Comparison of ENCODE assay signal across 14 cellular contexts in the genomic region with DNA sequence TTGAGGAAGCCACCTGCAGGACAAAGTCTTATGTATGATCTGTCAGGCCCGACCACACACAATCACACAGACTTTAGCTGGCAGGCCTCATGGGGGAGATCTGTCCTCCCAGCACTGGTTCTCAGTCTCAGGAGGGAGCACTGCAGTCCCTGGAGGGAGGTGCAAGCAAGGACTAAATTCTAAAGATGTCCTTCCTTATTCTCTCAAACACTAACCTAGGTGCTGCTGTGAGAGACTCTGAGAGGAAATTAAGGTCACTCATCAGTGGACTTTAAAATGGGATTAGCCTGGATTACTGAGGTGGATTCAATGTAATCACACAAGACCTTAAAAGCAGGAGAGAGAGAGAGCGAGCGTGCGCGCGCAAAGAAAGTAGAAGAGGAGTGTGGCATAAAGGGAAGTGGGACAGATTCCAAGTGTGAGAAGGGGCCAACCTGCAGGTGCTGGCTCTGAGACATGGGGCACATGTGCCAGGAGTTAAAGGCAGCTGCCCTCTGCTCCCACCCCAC. TPM values are rescaled to one million over a fixed set of nuclear protein-coding genes. Genes with fewer than 3 reads are reported as not detected.
A peak's percentile ranks its signal among the peaks of the same experiment; 100 is the strongest.
DNase-seq lines count a peak whose midpoint lies in the region; ATAC-seq, FAIRE-seq and TF ChIP-seq lines count a peak whose summit lies in the region.
"Had no signal": no experiment of that assay in that cellular context is flagged by ENCODE, and none has a peak within 500 bp of the region (broad histone marks: within the 10 kb centered on the region; RNA-seq: fewer than 3 reads in every experiment).

No MANE protein-coding gene starts in this region.

- SMC1A ChIA-PET in GM12878 (lab: Charles Lee; ENCODE audit: uncharacterized antibody, unreplicated experiment) = interaction anchor here (0.6 to 2.0 kb wide), 9 partner anchors 7 to 229 kb away, joined by 3 to 14 read pairs (median 4); no protein-coding TSS in a partner anchor

- H3K27ac Mint-ChIP-seq in activated CD4-positive, alpha-beta memory T cell treated with anti-CD3 and anti-CD28 coated beads, Interleukin-2, amount 10 ng/mL, durations not matched to agents 7 days and 5 days = peak overlapping the region; percentile 12
- no peak overlapping the region for H3K27ac Mint-ChIP-seq in activated CD4-positive, alpha-beta memory T cell treated with anti-CD3 and anti-CD28 coated beads for 36 hours
- H3K27ac Mint-ChIP-seq in stimulated activated memory B cell treated with anti-CD40 and anti-IgM and Interleukin-4, amounts not matched to agents 10 μg/mL and 1 μg/mL and 100 μg/mL, for 72 hours = peak overlapping the region; percentile 71

- no peaks in the 10 kb centered on the region for H3K9me3 Mint-ChIP-seq in activated CD4-positive, alpha-beta memory T cell treated with anti-CD3 and anti-CD28 coated beads, Interleukin-2, amount 10 ng/mL, durations not matched to agents 7 days and 5 days
- no peaks in the 10 kb centered on the region for H3K9me3 Mint-ChIP-seq in activated CD4-positive, alpha-beta memory T cell treated with anti-CD3 and anti-CD28 coated beads for 36 hours
- no peaks in the 10 kb centered on the region for H3K9me3 Mint-ChIP-seq in stimulated activated memory B cell treated with anti-CD40 and anti-IgM and Interleukin-4, amounts not matched to agents 10 μg/mL and 1 μg/mL and 100 μg/mL, for 72 hours

- H3K4me1 ChIP-seq in GM12878 (ENCODE audit: control insufficient read depth, insufficient read depth, low read length) = peaks cover 13% of the 10 kb centered on the region

- H3K36me3 Mint-ChIP-seq in activated CD4-positive, alpha-beta memory T cell treated with anti-CD3 and anti-CD28 coated beads, Interleukin-2, amount 10 ng/mL, durations not matched to agents 7 days and 5 days (ENCODE audit: low read depth) = peaks cover 32% of the 10 kb centered on the region
- H3K36me3 Mint-ChIP-seq in activated CD4-positive, alpha-beta memory T cell treated with anti-CD3 and anti-CD28 coated beads for 36 hours = peaks cover 7% of the 10 kb centered on the region
- peaks cover 11% of the 10 kb centered on the region for H3K36me3 Mint-ChIP-seq in stimulated activated memory B cell treated with anti-CD40 and anti-IgM and Interleukin-4, amounts not matched to agents 10 μg/mL and 1 μg/mL and 100 μg/mL, for 72 hours

- no peaks in the 10 kb centered on the region for H3K27me3 Mint-ChIP-seq in activated CD4-positive, alpha-beta memory T cell treated with anti-CD3 and anti-CD28 coated beads, Interleukin-2, amount 10 ng/mL, durations not matched to agents 7 days and 5 days
- H3K27me3 Mint-ChIP-seq in activated CD4-positive, alpha-beta memory T cell treated with anti-CD3 and anti-CD28 coated beads for 36 hours = no peaks in the 10 kb centered on the region
- no peaks in the 10 kb centered on the region for H3K27me3 Mint-ChIP-seq in stimulated activated memory B cell treated with anti-CD40 and anti-IgM and Interleukin-4, amounts not matched to agents 10 μg/mL and 1 μg/mL and 100 μg/mL, for 72 hours

- no peak for TF ChIP-seq EP300 in GM12878 (IDR thresholded peaks at IDR 0.05; ENCODE audit: borderline replicate concordance in 1 of 2, control insufficient read depth in 1 of 2, low read depth in 2 of 2, low read length in 2 of 2)

- no peaks in the 10 kb centered on the region for H3K27me3 ChIP-seq in GM12878 (replicated peaks in 1 of 2; ENCODE audit: control insufficient read depth in 2 of 2, insufficient read depth in 2 of 2, low read length in 1 of 2)
- H3K27me3 ChIP-seq: body of pancreas had no signal

- peak overlapping the region; percentile 65 for H3K27ac ChIP-seq in GM12878 (ENCODE audit: control insufficient read depth, insufficient read depth)
- H3K27ac ChIP-seq: body of pancreas had no signal

- H3K9me3 ChIP-seq in GM12878 (replicated peaks; ENCODE audit: control insufficient read depth, insufficient read depth, low read length) = no peaks in the 10 kb centered on the region; the same call in 2 of the 3 replicates
- H3K9me3 ChIP-seq: body of pancreas had no signal

- POLR2A ChIA-PET in activated CD4-positive, alpha-beta memory T cell treated with anti-CD3 and anti-CD28 coated beads, Interleukin-2, amount 10 ng/mL, durations not matched to agents 7 days and 5 days (lab: Charles Lee) = no interaction called here
- POLR2A ChIA-PET in activated CD4-positive, alpha-beta memory T cell treated with anti-CD3 and anti-CD28 coated beads for 36 hours (lab: Charles Lee) = no interaction called here
- POLR2A ChIA-PET in GM12878 (lab: Charles Lee) = interaction anchor here (0.6 to 1.5 kb wide), 4 partner anchors 11 to 1129 kb away, joined by 3 to 5 read pairs (median 4); no protein-coding TSS in a partner anchor

- peaks cover 0 to 6% of the 10 kb centered on the region in 2 experiments; a peak in 2 of 4 replicates for H3K36me3 ChIP-seq in GM12878 (ENCODE audit: control insufficient read depth in 2 of 2, insufficient read depth in 2 of 2, low read length in 1 of 2)

- H3K4me3 ChIP-seq in GM12878 = peak overlapping the region; percentile 28; the same call in 1 of the 2 replicates
- H3K4me3 ChIP-seq: body of pancreas had no signal

- RAD21 ChIA-PET in GM12878 (lab: Charles Lee; ENCODE audit: unreplicated experiment) = interaction anchor here (0.6 to 1.7 kb wide), 14 partner anchors 9 to 859 kb away, joined by 3 to 10 read pairs (median 3); a partner anchor contains a TSS

- ATAC-seq in HG03135 (IDR thresholded peaks at IDR 0.05; ENCODE audit: unreplicated experiment) = peak; percentile 67
- ATAC-seq in GM12878 = peak; percentile 96
- peak; percentile 94 for ATAC-seq in stimulated activated memory B cell treated with anti-CD40 and anti-IgM and Interleukin-4, amounts not matched to agents 10 μg/mL and 1 μg/mL and 100 μg/mL, for 72 hours
- ATAC-seq: body of pancreas had no signal

- peaks cover 27% of the 10 kb centered on the region for H3K79me2 ChIP-seq in GM12878 (ENCODE audit: control insufficient read depth, insufficient read depth, low read length)

- peak overlapping the region; percentile 80 for H2AFZ ChIP-seq in GM12878 (ENCODE audit: control insufficient read depth, low read depth, low read length)

- peak overlapping the region; percentile 62 for H3K4me2 ChIP-seq in GM12878 (ENCODE audit: control insufficient read depth, insufficient read depth)

- TF ChIP-seq RAD21 in GM12878 (IDR thresholded peaks at IDR 0.05; ENCODE audit: insufficient read depth, low read depth, low read length) = no peak

- CTCF ChIA-PET in activated CD4-positive, alpha-beta memory T cell treated with anti-CD3 and anti-CD28 coated beads, Interleukin-2, amount 10 ng/mL, durations not matched to agents 7 days and 5 days (lab: Charles Lee) = interaction anchor here (0.8 kb wide), 1 partner anchor 80 kb away, joined by 3 read pairs; no protein-coding TSS in a partner anchor
- CTCF ChIA-PET in activated CD4-positive, alpha-beta memory T cell treated with anti-CD3 and anti-CD28 coated beads for 36 hours (lab: Charles Lee) = no interaction called here
- CTCF ChIA-PET in GM12878 (lab: Yijun Ruan, JAX) = interaction anchor here (0.9 to 2.4 kb wide), 9 partner anchors 9 to 311 kb away, joined by 3 to 8 read pairs (median 3); a partner anchor contains a TSS

- TF ChIP-seq CTCF in GM12878 (IDR thresholded peaks at IDR 0.05 in 2 of 3, conservative IDR thresholded peaks at IDR 0.05 in 1 of 3; ENCODE audit: control insufficient read depth in 2 of 3, extremely low read depth in 1 of 3, insufficient read depth in 1 of 3, low read depth in 3 of 3, low read length in 3 of 3) = peak in 2 of 3 experiments; percentile 12 to 18; a peak in 2 of 6 replicates

- FAIRE-seq in GM12878 (lab: Jason Lieb, UNC) = no peak

- peak overlapping the region; percentile 58 for H3K9ac ChIP-seq in GM12878 (ENCODE audit: control insufficient read depth, insufficient read depth, low read length)

- intact Hi-C loops in activated CD4-positive, alpha-beta memory T cell treated with anti-CD3 and anti-CD28 coated beads for 36 hours (cut with micrococcal nuclease) = no loop called here
- intact Hi-C loops in GM12878 (cut with micrococcal nuclease; ENCODE audit: unreplicated experiment) = no loop called here

- peaks cover 16% of the 10 kb centered on the region for H3K4me1 Mint-ChIP-seq in activated CD4-positive, alpha-beta memory T cell treated with anti-CD3 and anti-CD28 coated beads, Interleukin-2, amount 10 ng/mL, durations not matched to agents 7 days and 5 days
- peaks cover 10% of the 10 kb centered on the region for H3K4me1 Mint-ChIP-seq in activated CD4-positive, alpha-beta memory T cell treated with anti-CD3 and anti-CD28 coated beads for 36 hours (ENCODE audit: low read depth)
- H3K4me1 Mint-ChIP-seq in stimulated activated memory B cell treated with anti-CD40 and anti-IgM and Interleukin-4, amounts not matched to agents 10 μg/mL and 1 μg/mL and 100 μg/mL, for 72 hours = peaks cover 31% of the 10 kb centered on the region

- no peaks in the 10 kb centered on the region for H4K20me1 ChIP-seq in GM12878 (ENCODE audit: control insufficient read depth, insufficient read depth)

- no peak for DNase-seq in activated CD4-positive, alpha-beta memory T cell treated with anti-CD3 and anti-CD28 coated beads, Interleukin-2, amount 10 ng/mL, durations not matched to agents 7 days and 5 days
- DNase-seq in activated CD4-positive, alpha-beta memory T cell treated with anti-CD3 and anti-CD28 coated beads for 36 hours = no peak
- DNase-seq in GM12878 (ENCODE audit: low read depth, low spot score) = peak; percentile 59
- DNase-seq in erythroblast (lab: John Stamatoyannopoulos, UW) = no peak
- no peak for DNase-seq in GF-D8 (lab: John Stamatoyannopoulos, UW)
- DNase-seq in activated naive CD4-positive, alpha-beta T cell treated with Interleukin-2 at 50 U/mL for 16 hours = no peak
- DNase-seq: activated CD4-positive, alpha-beta T cell treated with anti-CD3 and anti-CD28 coated beads for 1 hour; foreskin melanocyte; RPMI8226 had no signal

- in situ Hi-C loops in GM12878 (cut with MboI) = no loop called here

- no TSS peak for BruUV-seq in GM12878 (replicated peaks; lab: Mats Ljungman, UMichigan)

- TF ChIP-seq POLR2A in GM12878 (IDR thresholded peaks at IDR 0.05; ENCODE audit: low read depth, low read length) (no peak), erythroblast (IDR thresholded peaks at IDR 0.05; ENCODE audit: low read length) (no peak)

- no peak overlapping the region for H3K4me3 Mint-ChIP-seq in activated CD4-positive, alpha-beta memory T cell treated with anti-CD3 and anti-CD28 coated beads, Interleukin-2, amount 10 ng/mL, durations not matched to agents 7 days and 5 days
- no peak overlapping the region for H3K4me3 Mint-ChIP-seq in activated CD4-positive, alpha-beta memory T cell treated with anti-CD3 and anti-CD28 coated beads for 36 hours
- peak overlapping the region; percentile 4 for H3K4me3 Mint-ChIP-seq in stimulated activated memory B cell treated with anti-CD40 and anti-IgM and Interleukin-4, amounts not matched to agents 10 μg/mL and 1 μg/mL and 100 μg/mL, for 72 hours

- WGBS in GM12878 (ENCODE audit: insufficient coverage, insufficient replicate concordance, low lambda C conversion rate, missing lambda C conversion rate) = 81% methylated on average over 6 of the region's 6 CpGs

RNA-seq across cellular contexts. Expression of a gene that starts 14.3 kb away (rescaled TPM):
- 100 to 1,000 TPM; 105 to 110 TPM for total RNA-seq in activated CD4-positive, alpha-beta memory T cell treated with anti-CD3 and anti-CD28 coated beads, Interleukin-2, amount 10 ng/mL, durations not matched to agents 7 days and 5 days
- 100 to 1,000 TPM; 132 to 133 TPM for total RNA-seq in activated CD4-positive, alpha-beta memory T cell treated with anti-CD3 and anti-CD28 coated beads for 36 hours
- 24.1 and 24.9 TPM in 2 replicates for total RNA-seq in GM12878 (2013; cell fraction: nucleolus; rRNA removed)
- 151 and 203 TPM in 2 replicates for total RNA-seq in GM12878 (2014; rRNA removed)
- 166 and 174 TPM in 2 replicates for total RNA-seq in GM12878 (2014; rRNA removed; fragmentation: Illumina TruSeq; extraction: Trizol)
- total RNA-seq in GM12878 (2021) = 108 and 110 TPM in 2 replicates
- polyA plus RNA-seq in GM12878 (2011; ENCODE audit: low read depth) = 42.7 TPM
- polyA plus RNA-seq in GM12878 (2011; rRNA removed) = 148 and 215 TPM in 2 replicates
- 52.7 and 61.1 TPM in 2 replicates for polyA plus RNA-seq in GM12878 (2011; cell fraction: cytosol; rRNA removed)
- 31.3 and 31.4 TPM in 2 replicates for polyA plus RNA-seq in GM12878 (2011; cell fraction: nucleus; rRNA removed)
- 68.3 and 89.5 TPM in 2 replicates for polyA plus RNA-seq in GM12878 (2012)
- 190 and 242 TPM in 2 replicates for polyA plus RNA-seq in GM12878 (2014; fragmentation: Illumina TruSeq; extraction: Trizol)
- polyA plus RNA-seq in GM12878 (2014; fragmentation: Nextera tagmentation; extraction: Ambion mirVana) = 100 to 1,000 TPM; 105 to 133 TPM
- 116 and 141 TPM in 2 replicates for polyA plus RNA-seq in GM12878 (2014; rRNA removed)
- polyA plus RNA-seq in GM12878 (2016; fragmentation: Nextera tagmentation; extraction: Ambion mirVana) = 100 to 1,000 TPM; 207 to 227 TPM
- 35.1 and 45.9 TPM in 2 replicates for polyA minus RNA-seq in GM12878 (2011; rRNA and poly(A)+ RNA removed)
- polyA minus RNA-seq in GM12878 (2011; cell fraction: cytosol; rRNA and poly(A)+ RNA removed) = 21.7 and 27.4 TPM in 2 replicates
- 6.3 and 8.4 TPM in 2 replicates for polyA minus RNA-seq in GM12878 (2011; cell fraction: nucleus; rRNA and poly(A)+ RNA removed)

RNA-seq across cellular contexts. Expression of a gene that starts 26.5 kb away (rescaled TPM):
- under 1 TPM; 0.03 to 0.05 TPM for total RNA-seq in activated CD4-positive, alpha-beta memory T cell treated with anti-CD3 and anti-CD28 coated beads, Interleukin-2, amount 10 ng/mL, durations not matched to agents 7 days and 5 days
- total RNA-seq in activated CD4-positive, alpha-beta memory T cell treated with anti-CD3 and anti-CD28 coated beads for 36 hours = under 1 TPM; 0.02 to 0.22 TPM
- 0.02 and 0.10 TPM in 2 replicates for total RNA-seq in GM12878 (2013; cell fraction: nucleolus; rRNA removed)
- total RNA-seq in GM12878 (2014; rRNA removed) = 0.11 and 0.34 TPM in 2 replicates
- total RNA-seq in GM12878 (2014; rRNA removed; fragmentation: Illumina TruSeq; extraction: Trizol) = 0.18 and 0.31 TPM in 2 replicates
- 0.11 and 0.21 TPM in 2 replicates for total RNA-seq in GM12878 (2021)
- 0.08 TPM for polyA plus RNA-seq in GM12878 (2011; ENCODE audit: low read depth)
- not detected in 2 replicates for polyA plus RNA-seq in GM12878 (2011; rRNA removed)
- not detected in 2 replicates for polyA plus RNA-seq in GM12878 (2011; cell fraction: cytosol; rRNA removed)
- not detected in 2 replicates for polyA plus RNA-seq in GM12878 (2011; cell fraction: nucleus; rRNA removed)
- polyA plus RNA-seq in GM12878 (2012) = 0.14 and 0.65 TPM in 2 replicates
- 0.10 and 0.14 TPM in 2 replicates for polyA plus RNA-seq in GM12878 (2014; fragmentation: Illumina TruSeq; extraction: Trizol)
- under 1 TPM; 0.02 to 0.04 TPM for polyA plus RNA-seq in GM12878 (2014; fragmentation: Nextera tagmentation; extraction: Ambion mirVana)
- 0.05 TPM in 2 replicates for polyA plus RNA-seq in GM12878 (2014; rRNA removed)
- not detected for polyA plus RNA-seq in GM12878 (2016; fragmentation: Nextera tagmentation; extraction: Ambion mirVana)
- not detected in 2 replicates for polyA minus RNA-seq in GM12878 (2011; rRNA and poly(A)+ RNA removed)
- not detected in 2 replicates for polyA minus RNA-seq in GM12878 (2011; cell fraction: cytosol; rRNA and poly(A)+ RNA removed)
- polyA minus RNA-seq in GM12878 (2011; cell fraction: nucleus; rRNA and poly(A)+ RNA removed) = not detected in 2 replicates
- total RNA-seq: body of pancreas, M059J had no signal
- polyA plus RNA-seq: AG04450 had no signal

RNA-seq across cellular contexts. Expression of a gene that starts 48.9 kb away (rescaled TPM):
- 10 to 100 TPM; 14.7 to 16.1 TPM for total RNA-seq in activated CD4-positive, alpha-beta memory T cell treated with anti-CD3 and anti-CD28 coated beads, Interleukin-2, amount 10 ng/mL, durations not matched to agents 7 days and 5 days
- total RNA-seq in activated CD4-positive, alpha-beta memory T cell treated with anti-CD3 and anti-CD28 coated beads for 36 hours = 10 to 100 TPM; 14.4 to 14.6 TPM
- 51.4 and 52.9 TPM in 2 replicates for total RNA-seq in GM12878 (2013; cell fraction: nucleolus; rRNA removed)
- 5.1 and 5.3 TPM in 2 replicates for total RNA-seq in GM12878 (2014; rRNA removed)
- 4.7 and 5.0 TPM in 2 replicates for total RNA-seq in GM12878 (2014; rRNA removed; fragmentation: Illumina TruSeq; extraction: Trizol)
- total RNA-seq in GM12878 (2021) = 8.6 and 9.6 TPM in 2 replicates
- polyA plus RNA-seq in GM12878 (2011; ENCODE audit: low read depth) = 2.3 TPM
- 4.5 and 4.6 TPM in 2 replicates for polyA plus RNA-seq in GM12878 (2011; rRNA removed)
- 2.5 and 2.7 TPM in 2 replicates for polyA plus RNA-seq in GM12878 (2011; cell fraction: cytosol; rRNA removed)
- polyA plus RNA-seq in GM12878 (2011; cell fraction: nucleus; rRNA removed) = 5.2 and 6.3 TPM in 2 replicates
- 2.4 and 2.8 TPM in 2 replicates for polyA plus RNA-seq in GM12878 (2012)
- polyA plus RNA-seq in GM12878 (2014; fragmentation: Illumina TruSeq; extraction: Trizol) = 4.1 and 6.0 TPM in 2 replicates
- polyA plus RNA-seq in GM12878 (2014; fragmentation: Nextera tagmentation; extraction: Ambion mirVana) = under 1 TPM; 0.22 to 0.55 TPM
- 3.4 and 3.7 TPM in 2 replicates for polyA plus RNA-seq in GM12878 (2014; rRNA removed)
- polyA plus RNA-seq in GM12878 (2016; fragmentation: Nextera tagmentation; extraction: Ambion mirVana) = 1 to 10 TPM; 6.9 to 7.5 TPM
- 19.9 and 34.1 TPM in 2 replicates for polyA minus RNA-seq in GM12878 (2011; rRNA and poly(A)+ RNA removed)
- polyA minus RNA-seq in GM12878 (2011; cell fraction: cytosol; rRNA and poly(A)+ RNA removed) = 2.0 and 4.7 TPM in 2 replicates
- 27.6 and 35.2 TPM in 2 replicates for polyA minus RNA-seq in GM12878 (2011; cell fraction: nucleus; rRNA and poly(A)+ RNA removed)
